In the genomic region with DNA sequence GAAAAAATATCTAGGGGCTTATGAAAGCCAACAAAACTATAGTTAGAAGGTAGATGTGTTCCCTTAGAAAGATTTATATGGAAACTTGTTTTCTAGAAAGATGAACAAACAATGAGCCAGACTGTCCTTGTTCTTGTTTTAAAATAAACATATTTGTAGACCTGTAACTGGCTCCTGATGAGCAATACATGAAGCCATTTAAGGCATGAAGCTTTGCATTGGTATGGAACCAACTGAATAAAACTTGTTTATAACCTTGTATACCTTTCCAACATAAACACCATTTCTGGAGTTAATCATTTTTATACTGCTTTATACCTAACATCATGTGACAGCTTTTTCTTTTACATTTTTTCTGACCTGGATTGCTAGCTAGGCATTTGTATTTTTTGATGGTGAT, we compare ENCODE assay signal across 17 cellular contexts.
A peak's percentile ranks its signal among the peaks of the same experiment; 100 is the strongest.
DNase-seq lines count a peak whose midpoint lies in the region; ATAC-seq, FAIRE-seq and TF ChIP-seq lines count a peak whose summit lies in the region.
"Had no signal": no experiment of that assay in that cellular context is flagged by ENCODE, and none has a peak within 500 bp of the region (broad histone marks: within the 10 kb centered on the region; RNA-seq: fewer than 3 reads in every experiment).

No MANE protein-coding gene starts in this region.

- H3K4me1 ChIP-seq in IMR-90 (ENCODE audit: control insufficient read depth, insufficient read depth, low read length) (no peaks in the 10 kb centered on the region), prostate gland (replicated peaks) (no peaks in the 10 kb centered on the region), OCI-LY7 (ENCODE audit: insufficient read depth, low read length, poor library complexity, severe bottlenecking) (no peaks in the 10 kb centered on the region)
- H3K4me1 ChIP-seq: HAP-1 had no signal

- H2AK5ac ChIP-seq in IMR-90 (ENCODE audit: low read depth, low read length) = no peak overlapping the region

- H4K5ac ChIP-seq in IMR-90 (ENCODE audit: low read depth, low read length) = no peak overlapping the region

- no peak overlapping the region for H3K14ac ChIP-seq in IMR-90 (replicated peaks; ENCODE audit: low read depth, low read length)

- no peak overlapping the region for H3K56ac ChIP-seq in IMR-90 (ENCODE audit: extremely low read depth, insufficient read depth, low read length)

- H4K20me1 ChIP-seq in IMR-90 (ENCODE audit: insufficient read depth, low read length) (no peaks in the 10 kb centered on the region), OCI-LY7 (ENCODE audit: insufficient read depth, low read length) (no peaks in the 10 kb centered on the region)

- FAIRE-seq in RCC 7860 (lab: Jason Lieb, UNC) = no peak
- FAIRE-seq: GM12878, GM19239, H1 had no signal

- H2AK9ac ChIP-seq in IMR-90 (replicated peaks; ENCODE audit: low read depth, low read length, poor library complexity) = no peak overlapping the region

- BruUV-seq in IMR-90 (replicated peaks; lab: Mats Ljungman, UMichigan) (no TSS peak), OCI-LY7 (replicated peaks; lab: Mats Ljungman, UMichigan) (no TSS peak)

- no peaks in the 10 kb centered on the region for H3K9me1 ChIP-seq in IMR-90 (ENCODE audit: insufficient read depth, low read length)

- H4K8ac ChIP-seq in IMR-90 (ENCODE audit: low read depth in 2 of 2, low read length in 2 of 2) = no peak overlapping the region

- H3K9ac ChIP-seq in IMR-90 (ENCODE audit: low read depth, low read length) = no peak overlapping the region

- H2BK5ac ChIP-seq in IMR-90 (ENCODE audit: low read depth, low read length, poor library complexity, severe bottlenecking) = no peak overlapping the region

- H2BK20ac ChIP-seq in IMR-90 (ENCODE audit: low read depth, low read length) = no peak overlapping the region

- no peak overlapping the region for H3K18ac ChIP-seq in IMR-90 (ENCODE audit: low read depth, low read length)

- H3K27ac ChIP-seq in IMR-90 (ENCODE audit: insufficient read depth, low read length) (no peak overlapping the region), prostate gland (peak overlapping the region; percentile 3 to 32), OCI-LY7 (ENCODE audit: low read depth, low read length, poor library complexity, severe bottlenecking) (no peak overlapping the region)
- H3K27ac ChIP-seq: HL-60 had no signal

- H3K79me2 ChIP-seq in OCI-LY7 (ENCODE audit: insufficient read depth, low read depth, low read length) = no peaks in the 10 kb centered on the region

- H3K27me3 ChIP-seq in IMR-90 (ENCODE audit: control insufficient read depth, insufficient read depth, low read length) (no peaks in the 10 kb centered on the region), prostate gland (replicated peaks; ENCODE audit: insufficient read depth) (no peaks in the 10 kb centered on the region)

- POLR2A ChIA-PET in IMR-90 (lab: Charles Lee; ENCODE audit: unreplicated experiment) = no interaction called here
- POLR2A ChIA-PET in OCI-LY7 (lab: Charles Lee) = no interaction called here

- H3K9me3 ChIP-seq in IMR-90 (ENCODE audit: control insufficient read depth, insufficient read depth, low read length) = no peaks in the 10 kb centered on the region
- H3K9me3 ChIP-seq in prostate gland = no peaks in the 10 kb centered on the region
- no peaks in the 10 kb centered on the region for H3K9me3 ChIP-seq in OCI-LY7 (ENCODE audit: low read length)
- H3K9me3 ChIP-seq: HAP-1 had no signal

- H2AFZ ChIP-seq in IMR-90 (replicated peaks; ENCODE audit: low read length, poor library complexity) = no peak overlapping the region
- no peak overlapping the region for H2AFZ ChIP-seq in OCI-LY7 (ENCODE audit: low read length)

- H3K36me3 ChIP-seq in IMR-90 (ENCODE audit: control insufficient read depth, insufficient read depth, low read length) (no peaks in the 10 kb centered on the region), prostate gland (no peaks in the 10 kb centered on the region), OCI-LY7 (ENCODE audit: insufficient read depth, low read length) (no peaks in the 10 kb centered on the region)
- H3K36me3 ChIP-seq: HAP-1 had no signal

- peak; percentile 51 for ATAC-seq in IMR-90 (ENCODE audit: low read depth)
- ATAC-seq: GM12878 had no signal

- no peak overlapping the region for H3K23ac ChIP-seq in IMR-90 (ENCODE audit: low read depth, low read length)

- TF ChIP-seq POLR2A in IMR-90 (IDR thresholded peaks at IDR 0.05; ENCODE audit: low read depth, low read length) (no peak), prostate gland (IDR thresholded peaks at IDR 0.05) (no peak)

- TF ChIP-seq CTCF in IMR-90 (conservative IDR thresholded peaks at IDR 0.05; ENCODE audit: low read depth, low read length) = no peak
- no peak for TF ChIP-seq CTCF in epithelial cell of esophagus (IDR thresholded peaks at IDR 0.05; ENCODE audit: insufficient read depth, low read depth, low read length, missing control alignments)
- TF ChIP-seq CTCF in prostate gland (IDR thresholded peaks at IDR 0.05) = no peak
- no peak for TF ChIP-seq CTCF in OCI-LY7 (conservative IDR thresholded peaks at IDR 0.05; ENCODE audit: low read length)

- in situ Hi-C loops in IMR-90 (cut with MboI; ENCODE audit: low sequenced_read_pairs) = no loop called here

- intact Hi-C loops in IMR-90 (cut with micrococcal nuclease) (no loop called here), prostate gland (cut with DNase I) (loop anchor here (10.0 kb wide), 1 partner anchor 826 kb away; no protein-coding TSS in a partner anchor), OCI-LY7 (cut with micrococcal nuclease; ENCODE audit: unreplicated experiment) (no loop called here)

- H2BK15ac ChIP-seq in IMR-90 (ENCODE audit: low read depth, low read length) = no peak overlapping the region

- DNase-seq in IMR-90 (peak; percentile 32), amniotic epithelial cell (ENCODE audit: low read depth) (peak; percentile 34), epithelial cell of esophagus (ENCODE audit: low read depth) (peak; percentile 33), prostate gland (ENCODE audit: low spot score) (no peak), NCI-H1105 (lab: John Stamatoyannopoulos, UW) (no peak), OCI-LY7 (ENCODE audit: low spot score) (no peak), RCC 7860 (ENCODE audit: low spot score) (no peak), SKM-1 (lab: John Stamatoyannopoulos, UW; ENCODE audit: unreplicated experiment) (no peak)
- DNase-seq: ACHN; C1 segment of cervical spinal cord; CD4-positive, alpha-beta T cell; DMS79 had no signal

- H3K4ac ChIP-seq in IMR-90 (ENCODE audit: low read depth, low read length) = no peak overlapping the region

- dilution Hi-C loops in IMR-90 (cut with HindIII; ENCODE audit: low sequenced_read_pairs, unreplicated experiment) = no loop called here

- H3K4me2 ChIP-seq in IMR-90 (ENCODE audit: low read depth, low read length) (no peak overlapping the region), OCI-LY7 (ENCODE audit: low read length) (no peak overlapping the region)

- H2BK120ac ChIP-seq in IMR-90 (ENCODE audit: low read depth, low read length) = no peak overlapping the region

- H3K79me1 ChIP-seq in IMR-90 (ENCODE audit: low read depth in 1 of 2, low read length in 2 of 2) = no peaks in the 10 kb centered on the region

- H3K4me3 ChIP-seq in IMR-90 (ENCODE audit: insufficient read depth, low read depth, low read length) (no peak overlapping the region), epithelial cell of esophagus (ENCODE audit: low read length) (no peak overlapping the region), prostate gland (no peak overlapping the region), OCI-LY7 (ENCODE audit: low read depth, low read length, poor library complexity, severe bottlenecking) (no peak overlapping the region)
- H3K4me3 ChIP-seq: GM12878, HAP-1 had no signal

- CTCF ChIA-PET in IMR-90 (lab: Yijun Ruan, JAX) (no interaction called here), OCI-LY7 (lab: Charles Lee; ENCODE audit: unreplicated experiment) (no interaction called here)

- no peaks in the 10 kb centered on the region for H3K9me2 ChIP-seq in OCI-LY7 (ENCODE audit: insufficient read depth, low read length)

- no peak overlapping the region for H4K91ac ChIP-seq in IMR-90 (ENCODE audit: insufficient read depth, low read depth, low read length)

- no peak for TF ChIP-seq RAD21 in IMR-90 (IDR thresholded peaks at IDR 0.05; ENCODE audit: low read length)

TF ChIP-seq in IMR-90, 13 proteins besides CTCF, POLR2A, EP300 and RAD21:
- TF ChIP-seq RCOR1 (IDR thresholded peaks at IDR 0.05; ENCODE audit: insufficient replicate concordance, low read length) (no peak), MAZ (IDR thresholded peaks at IDR 0.05; ENCODE audit: borderline replicate concordance, low read depth, low read length) (no peak), MXI1 (IDR thresholded peaks at IDR 0.05; ENCODE audit: borderline replicate concordance, low read depth, low read length) (no peak), SMC3 (IDR thresholded peaks at IDR 0.05; ENCODE audit: low read depth, low read length) (no peak), USF2 (IDR thresholded peaks at IDR 0.05; ENCODE audit: low read depth, low read length) (no peak), CEBPB (IDR thresholded peaks at IDR 0.05; ENCODE audit: low read depth, low read length) (no peak), RFX5 (IDR thresholded peaks at IDR 0.05; ENCODE audit: low read depth, low read length) (no peak), FOS (IDR thresholded peaks at IDR 0.05; ENCODE audit: low read depth, low read length) (no peak), NFE2L2 (IDR thresholded peaks at IDR 0.05; ENCODE audit: low read depth, low read length) (no peak), BHLHE40 (IDR thresholded peaks at IDR 0.05; ENCODE audit: low read depth, low read length) (no peak), MAFK (IDR thresholded peaks at IDR 0.05; ENCODE audit: low read depth, low read length) (no peak), CHD1 (IDR thresholded peaks at IDR 0.05; ENCODE audit: low read depth, low read length) (no peak)
- TF ChIP-seq, protein P1, sequence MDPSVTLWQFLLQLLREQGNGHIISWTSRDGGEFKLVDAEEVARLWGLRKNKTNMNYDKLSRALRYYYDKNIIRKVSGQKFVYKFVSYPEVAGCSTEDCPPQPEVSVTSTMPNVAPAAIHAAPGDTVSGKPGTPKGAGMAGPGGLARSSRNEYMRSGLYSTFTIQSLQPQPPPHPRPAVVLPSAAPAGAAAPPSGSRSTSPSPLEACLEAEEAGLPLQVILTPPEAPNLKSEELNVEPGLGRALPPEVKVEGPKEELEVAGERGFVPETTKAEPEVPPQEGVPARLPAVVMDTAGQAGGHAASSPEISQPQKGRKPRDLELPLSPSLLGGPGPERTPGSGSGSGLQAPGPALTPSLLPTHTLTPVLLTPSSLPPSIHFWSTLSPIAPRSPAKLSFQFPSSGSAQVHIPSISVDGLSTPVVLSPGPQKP (IDR thresholded peaks at IDR 0.05; ENCODE audit: borderline replicate concordance, low read depth, low read length) = no peak

Comparison
In these comparisons a context has a peak if more than half of its experiments do, and no peak if none do; other contexts are left out.
1. DNase-seq: peak in IMR-90 (single experiment), amniotic epithelial cell (single experiment) and epithelial cell of esophagus (single experiment); none in prostate gland (single experiment), NCI-H1105 (single experiment), OCI-LY7 (single experiment), RCC 7860 (single experiment) and SKM-1 (single experiment).
2. H3K27ac ChIP-seq: peak in prostate gland (2 of 2); none in IMR-90 (single experiment) and OCI-LY7 (single experiment).